ENCODE assay signal across 18 cellular contexts in the genomic region with DNA sequence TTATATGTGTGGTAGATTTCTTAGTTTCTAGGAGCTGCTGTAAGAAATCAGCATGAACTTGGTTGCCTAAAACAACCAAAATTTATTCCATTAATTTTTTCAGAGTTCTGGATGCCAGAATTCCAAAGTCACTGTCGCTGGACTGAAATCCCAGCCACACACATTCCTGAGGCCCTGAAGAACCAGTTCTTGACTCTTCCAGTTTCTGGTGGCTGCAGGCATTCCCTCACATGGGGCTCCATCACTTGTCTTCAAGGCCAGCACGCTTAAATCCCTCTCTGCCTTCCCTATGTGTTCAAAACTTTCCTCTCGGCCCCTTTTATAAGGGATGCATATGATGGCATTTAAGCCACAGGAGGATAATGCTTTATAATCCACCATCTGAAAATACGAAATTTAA.
A peak's percentile ranks its signal among the peaks of the same experiment; 100 is the strongest.
DNase-seq lines count a peak whose midpoint lies in the region; ATAC-seq and TF ChIP-seq lines count a peak whose summit lies in the region.
"Had no signal": no experiment of that assay in that cellular context is flagged by ENCODE, and none has a peak within 500 bp of the region (broad histone marks: within the 10 kb centered on the region; RNA-seq: fewer than 3 reads in every experiment).

No MANE protein-coding gene starts in this region.

- no peaks in the 10 kb centered on the region for H3K4me1 Mint-ChIP-seq in chondrocyte (ENCODE audit: low read depth)
- H3K4me1 Mint-ChIP-seq: B cell; CD4-positive, CD25-positive, alpha-beta regulatory T cell had no signal

- H3K4me1 ChIP-seq in DND-41 (ENCODE audit: insufficient read depth, low read length) (no peaks in the 10 kb centered on the region), PC-3 (ENCODE audit: insufficient read depth, low read length) (no peaks in the 10 kb centered on the region), mesendoderm (ENCODE audit: control insufficient read depth, low read depth, low read length) (no peaks in the 10 kb centered on the region), trophoblast cell (ENCODE audit: control insufficient read depth in 1 of 2, insufficient read depth in 2 of 2, low read length in 2 of 2) (peaks cover 0 to 2% of the 10 kb centered on the region in 2 experiments), tibial nerve (peaks cover 0 to 8% (median 0%) of the 10 kb centered on the region in 4 donors)
- H3K4me1 ChIP-seq: BLaER1 had no signal

- H3K79me2 ChIP-seq in DND-41 (ENCODE audit: insufficient read depth, low read length) (no peaks in the 10 kb centered on the region), PC-3 (ENCODE audit: low read length) (no peaks in the 10 kb centered on the region), mesendoderm (ENCODE audit: control insufficient read depth, insufficient read depth, low read length) (no peaks in the 10 kb centered on the region), trophoblast cell (ENCODE audit: control insufficient read depth, insufficient read depth, low read length, poor library complexity) (no peaks in the 10 kb centered on the region)

- H3K79me1 ChIP-seq in mesendoderm (ENCODE audit: low read length): no peaks in the 10 kb centered on the region
- no peaks in the 10 kb centered on the region for H3K79me1 ChIP-seq in trophoblast cell (ENCODE audit: low read length)

- no peak for TF ChIP-seq POLR2A in tibial nerve (IDR thresholded peaks at IDR 0.05)

- no peak overlapping the region for H3K4me3 Mint-ChIP-seq in chondrocyte (ENCODE audit: unreplicated experiment)
- H3K4me3 Mint-ChIP-seq: B cell; CD4-positive, CD25-positive, alpha-beta regulatory T cell; CD8-positive, alpha-beta T cell had no signal

- H3K4me2 ChIP-seq in DND-41 (ENCODE audit: insufficient read depth, low read length) (no peak overlapping the region), PC-3 (ENCODE audit: low read length) (no peak overlapping the region), mesendoderm (ENCODE audit: low read length) (no peak overlapping the region), trophoblast cell (ENCODE audit: low read length) (peak overlapping the region; percentile 16)
- H3K4me2 ChIP-seq: BLaER1 had no signal

- TF ChIP-seq EP300 in tibial nerve (IDR thresholded peaks at IDR 0.05): no peak

- H3K27ac Mint-ChIP-seq in chondrocyte (ENCODE audit: unreplicated experiment): no peak overlapping the region
- H3K27ac Mint-ChIP-seq: B cell; CD4-positive, CD25-positive, alpha-beta regulatory T cell; CD8-positive, alpha-beta T cell had no signal

- H2BK5ac ChIP-seq in mesendoderm (ENCODE audit: low read length): no peak overlapping the region
- H2BK5ac ChIP-seq in trophoblast cell (ENCODE audit: low read depth, low read length, poor library complexity): no peak overlapping the region

- no CpG with 5 or more reads among the region's 4 CpGs for WGBS in mesendoderm (ENCODE audit: extremely low coverage, insufficient coverage, low lambda C conversion rate)
- no CpG with 5 or more reads among the region's 4 CpGs for WGBS in trophoblast cell (ENCODE audit: extremely low coverage, insufficient coverage, insufficient read length)
- 70 to 80% methylated on average over 4 of the region's 4 CpGs for WGBS in tibial nerve, 2 donors

- H3K36me3 ChIP-seq in DND-41 (ENCODE audit: insufficient read depth, low read length): no peaks in the 10 kb centered on the region
- no peaks in the 10 kb centered on the region for H3K36me3 ChIP-seq in PC-3 (ENCODE audit: low read depth, low read length)
- no peaks in the 10 kb centered on the region for H3K36me3 ChIP-seq in mesendoderm (ENCODE audit: control insufficient read depth, insufficient read depth, low read length)
- H3K36me3 ChIP-seq in trophoblast cell (ENCODE audit: control insufficient read depth in 1 of 2, insufficient read depth in 2 of 2, low read length in 2 of 2): no peaks in the 10 kb centered on the region
- H3K36me3 ChIP-seq in tibial nerve: no peaks in the 10 kb centered on the region
- H3K36me3 ChIP-seq: BLaER1 had no signal

- peaks cover 15% of the 10 kb centered on the region for H3K27me3 Mint-ChIP-seq in chondrocyte (ENCODE audit: low read depth)
- H3K27me3 Mint-ChIP-seq: B cell; CD4-positive, CD25-positive, alpha-beta regulatory T cell had no signal

- intact Hi-C loops in PC-3 (cut with micrococcal nuclease): no loop called here

- no peak overlapping the region for H3K56ac ChIP-seq in mesendoderm (ENCODE audit: low read length)

- H3K9ac ChIP-seq in DND-41 (ENCODE audit: low read depth, low read length) (no peak overlapping the region), PC-3 (ENCODE audit: low read length) (no peak overlapping the region), mesendoderm (ENCODE audit: low read length) (no peak overlapping the region), trophoblast cell (ENCODE audit: low read length) (no peak overlapping the region)
- H3K9ac ChIP-seq: BLaER1 had no signal

- ATAC-seq in DND-41 (ENCODE audit: insufficient read depth, low read depth) (no peak), PC-3 (no peak)
- ATAC-seq: CD8-positive, alpha-beta T cell had no signal

- no peak overlapping the region for H3K4me3 ChIP-seq in DND-41 (ENCODE audit: low read depth in 1 of 2, low read length in 2 of 2)
- H3K4me3 ChIP-seq in PC-3 (ENCODE audit: low read length): no peak overlapping the region
- H3K4me3 ChIP-seq in mesendoderm (ENCODE audit: low read length): no peak overlapping the region
- H3K4me3 ChIP-seq in trophoblast cell (ENCODE audit: low read depth, low read length): no peak overlapping the region
- no peak overlapping the region for H3K4me3 ChIP-seq in tibial nerve
- H3K4me3 ChIP-seq: BLaER1 had no signal

- H3K14ac ChIP-seq in trophoblast cell (ENCODE audit: low read length): no peak overlapping the region

- H3K27ac ChIP-seq in DND-41 (ENCODE audit: low read length): no peak overlapping the region
- H3K27ac ChIP-seq in PC-3 (ENCODE audit: low read length): no peak overlapping the region
- H3K27ac ChIP-seq in mesendoderm (ENCODE audit: low read depth, low read length): no peak overlapping the region
- no peak overlapping the region for H3K27ac ChIP-seq in trophoblast cell (ENCODE audit: low read depth, low read length)
- no peak overlapping the region for H3K27ac ChIP-seq in tibial nerve
- H3K27ac ChIP-seq: 22Rv1, BLaER1, C4-2B had no signal

- H2AFZ ChIP-seq in DND-41 (ENCODE audit: low read depth, low read length) (peak overlapping the region; percentile 17; the same call in 1 of the 2 replicates), PC-3 (ENCODE audit: low read length) (peak overlapping the region; percentile 34; the same call in 1 of the 2 replicates), trophoblast cell (ENCODE audit: insufficient read depth, low read length, poor library complexity) (no peak overlapping the region)

- H2BK120ac ChIP-seq in mesendoderm (ENCODE audit: low read depth, low read length): no peak overlapping the region
- H2BK120ac ChIP-seq in trophoblast cell (ENCODE audit: insufficient read depth, low read length, poor library complexity): no peak overlapping the region

- no peaks in the 10 kb centered on the region for H3F3A ChIP-seq in PC-3 (ENCODE audit: low read length, unreplicated experiment)

- no peak for TF ChIP-seq CTCF in DND-41 (IDR thresholded peaks at IDR 0.05; ENCODE audit: borderline replicate concordance, extremely low read depth, low read length, poor library complexity, severe bottlenecking)
- TF ChIP-seq CTCF in PC-3 (conservative IDR thresholded peaks at IDR 0.05; ENCODE audit: low read depth, low read length): no peak
- no peak for TF ChIP-seq CTCF in chondrocyte (IDR thresholded peaks at IDR 0.05)
- TF ChIP-seq CTCF in tibial nerve (IDR thresholded peaks at IDR 0.05): no peak

- peaks cover 7% of the 10 kb centered on the region for H3K9me3 Mint-ChIP-seq in chondrocyte (ENCODE audit: low read depth)

- H3K4ac ChIP-seq in mesendoderm (ENCODE audit: low read depth, low read length): no peak overlapping the region
- no peak overlapping the region for H3K4ac ChIP-seq in trophoblast cell (ENCODE audit: low read depth, low read length)

- no peaks in the 10 kb centered on the region for H3K9me2 ChIP-seq in PC-3 (replicated peaks; ENCODE audit: low read length)

- H4K8ac ChIP-seq in mesendoderm (ENCODE audit: low read depth, low read length) (no peak overlapping the region), trophoblast cell (ENCODE audit: low read depth, low read length) (no peak overlapping the region)

- peaks cover 2% of the 10 kb centered on the region for H3K36me3 Mint-ChIP-seq in chondrocyte (ENCODE audit: low read depth)
- H3K36me3 Mint-ChIP-seq: CD8-positive, alpha-beta T cell had no signal

- no peak overlapping the region for H4K12ac ChIP-seq in trophoblast cell (ENCODE audit: low read depth, low read length)

- no peak for DNase-seq in DND-41
- no peak for DNase-seq in PC-3
- DNase-seq in mesendoderm: peak; percentile 18
- DNase-seq in trophoblast cell: peak; percentile 15 to 37
- DNase-seq in chondrocyte (ENCODE audit: low spot score): no peak
- DNase-seq in tibial nerve (ENCODE audit: low spot score in 2 of 2): no peak
- no peak for DNase-seq in GF-D8 (lab: John Stamatoyannopoulos, UW)
- DNase-seq: CD4-positive, CD25-positive, alpha-beta regulatory T cell; CD8-positive, alpha-beta T cell; DMS153; EL; H7; HCEC 1CT had no signal

- no peak overlapping the region for H2BK15ac ChIP-seq in mesendoderm (replicated peaks; ENCODE audit: low read depth)

- POLR2A ChIA-PET in PC-3 (lab: Charles Lee; ENCODE audit: unreplicated experiment): no interaction called here

- no peak overlapping the region for H2AK5ac ChIP-seq in mesendoderm (ENCODE audit: low read length)
- H2AK5ac ChIP-seq in trophoblast cell (ENCODE audit: low read length): no peak overlapping the region

- CTCF ChIA-PET in PC-3 (lab: Charles Lee): no interaction called here

- H3K9me3 ChIP-seq in DND-41 (ENCODE audit: insufficient read depth, low read length, severe bottlenecking): no peaks in the 10 kb centered on the region
- H3K9me3 ChIP-seq in PC-3 (ENCODE audit: low read length): no peaks in the 10 kb centered on the region
- no peaks in the 10 kb centered on the region for H3K9me3 ChIP-seq in trophoblast cell (ENCODE audit: insufficient read depth, low read depth, low read length)
- H3K9me3 ChIP-seq in tibial nerve: peaks cover 0 to 5% (median 0%) of the 10 kb centered on the region in 4 donors
- H3K9me3 ChIP-seq: BLaER1, Caco-2 had no signal

- no peak overlapping the region for H4K5ac ChIP-seq in mesendoderm (ENCODE audit: low read length)

- H2BK12ac ChIP-seq in trophoblast cell (ENCODE audit: low read length): no peak overlapping the region

- BruUV-seq in PC-3 (replicated peaks; lab: Mats Ljungman, UMichigan): no TSS peak

- H4K91ac ChIP-seq in trophoblast cell (ENCODE audit: low read depth, low read length): no peak overlapping the region

- H3K23ac ChIP-seq in mesendoderm (ENCODE audit: low read length): no peak overlapping the region
- H3K23ac ChIP-seq in trophoblast cell (ENCODE audit: low read length): no peak overlapping the region

- H4K20me1 ChIP-seq in DND-41 (ENCODE audit: insufficient read depth, low read length): no peaks in the 10 kb centered on the region
- no peaks in the 10 kb centered on the region for H4K20me1 ChIP-seq in PC-3 (ENCODE audit: low read length)
- H4K20me1 ChIP-seq: BLaER1 had no signal

- no peak overlapping the region for H3K18ac ChIP-seq in mesendoderm (ENCODE audit: low read length)
- no peak overlapping the region for H3K18ac ChIP-seq in trophoblast cell (ENCODE audit: low read length)

- H3K27me3 ChIP-seq in DND-41 (ENCODE audit: insufficient read depth, low read length, poor library complexity): no peaks in the 10 kb centered on the region
- no peaks in the 10 kb centered on the region for H3K27me3 ChIP-seq in PC-3 (ENCODE audit: low read length)
- H3K27me3 ChIP-seq in mesendoderm (ENCODE audit: insufficient read depth, low read length, poor library complexity): no peaks in the 10 kb centered on the region
- no peaks in the 10 kb centered on the region for H3K27me3 ChIP-seq in trophoblast cell (ENCODE audit: insufficient read depth, low read length)
- no peaks in the 10 kb centered on the region for H3K27me3 ChIP-seq in tibial nerve
- H3K27me3 ChIP-seq: BLaER1 had no signal

Comparison
In these comparisons a context has a peak if more than half of its experiments do, and no peak if none do; other contexts are left out.
1. DNase-seq: peak in mesendoderm (single experiment) and trophoblast cell (2 of 2); none in DND-41 (single experiment), PC-3 (single experiment), chondrocyte (single experiment), tibial nerve (0 of 2) and GF-D8 (single experiment).